In genomic region chr14:72023128-72024042, GRCh38 we compare ENCODE assay signal across 11 cellular contexts.
DNase-seq lines count a peak whose midpoint lies in the region; ATAC-seq, FAIRE-seq and TF ChIP-seq lines count a peak whose summit lies in the region.
"Had no signal": no experiment of that assay in that cellular context is flagged by ENCODE, and none has a peak within 500 bp of the region (broad histone marks: within the 10 kb centered on the region; RNA-seq: fewer than 3 reads in every experiment).

No MANE protein-coding gene starts in this region.

- DNase-seq in GM12892 (ENCODE audit: insufficient read length) = no peak
- peak; percentile 41 for DNase-seq in LoVo (ENCODE audit: low spot score)
- DNase-seq in breast epithelium (ENCODE audit: low spot score in 2 of 2) = no peak
- peak; percentile 16 to 62 for DNase-seq in trophoblast cell
- no peak for DNase-seq in T-helper 17 cell
- no peak for DNase-seq in RPMI8226
- DNase-seq: effector CD4-positive, alpha-beta T cell had no signal

- H2AK5ac ChIP-seq in trophoblast cell (ENCODE audit: low read length) = no peak overlapping the region

- H3K36me3 ChIP-seq in breast epithelium (no peaks in the 10 kb centered on the region), trophoblast cell (ENCODE audit: control insufficient read depth in 1 of 2, insufficient read depth in 2 of 2, low read length in 2 of 2) (no peaks in the 10 kb centered on the region)
- H3K36me3 ChIP-seq: BE2C, MG63 had no signal

- no peaks in the 10 kb centered on the region for H3K79me2 ChIP-seq in trophoblast cell (ENCODE audit: control insufficient read depth, insufficient read depth, low read length, poor library complexity)

- H3K9ac ChIP-seq in trophoblast cell (ENCODE audit: low read length) = no peak overlapping the region

- H2AFZ ChIP-seq in trophoblast cell (ENCODE audit: insufficient read depth, low read length, poor library complexity) = no peak overlapping the region

- H3K4ac ChIP-seq in trophoblast cell (ENCODE audit: low read depth, low read length) = no peak overlapping the region

- ATAC-seq in T-helper 17 cell (no peak), HG03460 (IDR thresholded peaks at IDR 0.05; ENCODE audit: unreplicated experiment) (no peak)

- no peak overlapping the region for H3K4me3 ChIP-seq in breast epithelium
- no peak overlapping the region for H3K4me3 ChIP-seq in trophoblast cell (ENCODE audit: low read depth, low read length)
- H3K4me3 ChIP-seq: MG63 had no signal

- no peak overlapping the region for H3K27ac Mint-ChIP-seq in T-helper 17 cell
- H3K27ac Mint-ChIP-seq: activated naive CD8-positive, alpha-beta T cell treated with anti-CD3 and anti-CD28 coated beads for 36 hours had no signal

- H3K9me3 ChIP-seq in breast epithelium = no peaks in the 10 kb centered on the region
- no peaks in the 10 kb centered on the region for H3K9me3 ChIP-seq in trophoblast cell (ENCODE audit: insufficient read depth, low read depth, low read length)
- no peaks in the 10 kb centered on the region for H3K9me3 ChIP-seq in T-helper 17 cell (ENCODE audit: control insufficient read depth, low read length, poor library complexity, severe bottlenecking)
- H3K9me3 ChIP-seq: BE2C, MG63 had no signal

- H3K4me3 Mint-ChIP-seq in T-helper 17 cell = no peak overlapping the region
- H3K4me3 Mint-ChIP-seq: activated naive CD8-positive, alpha-beta T cell treated with anti-CD3 and anti-CD28 coated beads for 36 hours had no signal

- H3K18ac ChIP-seq in trophoblast cell (ENCODE audit: low read length) = no peak overlapping the region

- no peak overlapping the region for H3K4me2 ChIP-seq in trophoblast cell (ENCODE audit: low read length)

- FAIRE-seq in GM12892 (lab: Jason Lieb, UNC) = peak; percentile 76

- H4K8ac ChIP-seq in trophoblast cell (ENCODE audit: low read depth, low read length) = no peak overlapping the region

- TF ChIP-seq POLR2A in GM12892 (IDR thresholded peaks at IDR 0.05; ENCODE audit: low read depth, low read length) = no peak
- no peak for TF ChIP-seq POLR2A in breast epithelium (IDR thresholded peaks at IDR 0.05)

- H3K27me3 ChIP-seq in breast epithelium = no peaks in the 10 kb centered on the region
- no peaks in the 10 kb centered on the region for H3K27me3 ChIP-seq in trophoblast cell (ENCODE audit: insufficient read depth, low read length)
- H3K27me3 ChIP-seq: BE2C, MG63 had no signal

- no peaks in the 10 kb centered on the region for H3K79me1 ChIP-seq in trophoblast cell (ENCODE audit: low read length)

- no peaks in the 10 kb centered on the region for H3K4me1 Mint-ChIP-seq in T-helper 17 cell

- TF ChIP-seq CTCF in breast epithelium (IDR thresholded peaks at IDR 0.05) = no peak

- no peak overlapping the region for H4K91ac ChIP-seq in trophoblast cell (ENCODE audit: low read depth, low read length)

- H3K36me3 Mint-ChIP-seq in T-helper 17 cell (ENCODE audit: low read depth) = peaks cover 3% of the 10 kb centered on the region

- intact Hi-C loops in breast epithelium (cut with DNase I; ENCODE audit: low total_unique reads) = no loop called here

- H3K14ac ChIP-seq in trophoblast cell (ENCODE audit: low read length) = no peak overlapping the region

- no peak overlapping the region for H4K12ac ChIP-seq in trophoblast cell (ENCODE audit: low read depth, low read length)

- H2BK5ac ChIP-seq in trophoblast cell (ENCODE audit: low read depth, low read length, poor library complexity) = no peak overlapping the region

- no peak overlapping the region for H2BK12ac ChIP-seq in trophoblast cell (ENCODE audit: low read length)

- H2BK120ac ChIP-seq in trophoblast cell (ENCODE audit: insufficient read depth, low read length, poor library complexity) = no peak overlapping the region

- peaks cover 80% of the 10 kb centered on the region for H3K27me3 Mint-ChIP-seq in T-helper 17 cell

- no peaks in the 10 kb centered on the region for H3K4me1 ChIP-seq in breast epithelium
- no peaks in the 10 kb centered on the region for H3K4me1 ChIP-seq in trophoblast cell (ENCODE audit: control insufficient read depth in 1 of 2, insufficient read depth in 2 of 2, low read length in 2 of 2)
- H3K4me1 ChIP-seq: BE2C had no signal

- no peak overlapping the region for H3K23ac ChIP-seq in trophoblast cell (ENCODE audit: low read length)

- peak overlapping the region; percentile 45 to 61 for H3K27ac ChIP-seq in breast epithelium
- no peak overlapping the region for H3K27ac ChIP-seq in trophoblast cell (ENCODE audit: low read depth, low read length)

- WGBS in trophoblast cell (ENCODE audit: extremely low coverage, insufficient coverage, insufficient read length) = no CpG with 5 or more reads among the region's 7 CpGs

Comparison
In these comparisons a context has a peak if more than half of its experiments do, and no peak if none do; other contexts are left out.
1. DNase-seq: peak in LoVo (single experiment) and trophoblast cell (2 of 2); none in GM12892 (single experiment), breast epithelium (0 of 2), T-helper 17 cell (0 of 3) and RPMI8226 (single experiment).